16 cellular contexts compared by ENCODE assay signal in the genomic region with DNA sequence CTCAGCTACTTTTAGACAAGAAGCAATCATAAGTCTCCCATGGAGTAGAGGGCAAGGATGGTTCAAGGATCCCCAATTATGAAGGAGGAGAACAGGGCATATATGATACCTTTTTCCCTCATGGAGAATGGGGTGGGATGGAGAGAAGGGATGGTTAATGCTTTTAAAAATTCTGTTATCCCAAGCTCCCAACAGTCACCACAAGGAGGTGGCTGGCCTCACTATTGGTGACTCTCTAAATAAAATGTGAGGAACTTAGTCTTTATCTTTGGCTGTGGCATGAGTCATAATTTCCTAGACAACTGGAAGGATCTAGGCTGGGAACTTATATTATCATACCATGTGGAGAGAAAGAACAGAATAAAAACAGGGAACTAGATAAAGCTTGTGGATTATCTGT.
DNase-seq lines count a peak whose midpoint lies in the region; ATAC-seq, FAIRE-seq and TF ChIP-seq lines count a peak whose summit lies in the region.
"Had no signal": no experiment of that assay in that cellular context is flagged by ENCODE, and none has a peak within 500 bp of the region (broad histone marks: within the 10 kb centered on the region; RNA-seq: fewer than 3 reads in every experiment).

No MANE protein-coding gene starts in this region.

- ATAC-seq in activated CD8-positive, alpha-beta T cell treated with anti-CD3 and anti-CD28 coated beads, Interleukin-2, amount 10 ng/mL, durations not matched to agents 7 days and 5 days, result no peak
- no peak for ATAC-seq in activated CD8-positive, alpha-beta T cell treated with anti-CD3 and anti-CD28 coated beads for 36 hours
- no peak for ATAC-seq in HG02970 (IDR thresholded peaks at IDR 0.05; ENCODE audit: low FRiP score, unreplicated experiment)

- H3K4me3 Mint-ChIP-seq in chondrocyte (ENCODE audit: unreplicated experiment), result no peak overlapping the region
- H3K4me3 Mint-ChIP-seq in activated CD8-positive, alpha-beta T cell treated with anti-CD3 and anti-CD28 coated beads, Interleukin-2, amount 10 ng/mL, durations not matched to agents 7 days and 5 days, result no peak overlapping the region
- H3K4me3 Mint-ChIP-seq in activated CD8-positive, alpha-beta T cell treated with anti-CD3 and anti-CD28 coated beads for 36 hours, result no peak overlapping the region
- H3K4me3 Mint-ChIP-seq: activated naive CD8-positive, alpha-beta T cell treated with anti-CD3 and anti-CD28 coated beads for 36 hours; CD4-positive, CD25-positive, alpha-beta regulatory T cell; stimulated activated naive CD8-positive, alpha-beta T cell treated with anti-CD3 and anti-CD28 coated beads, Interleukin-15, Interleukin-2, amounts not matched to agents 100 ng/mL and 50 ng/mL, for 24 hours; T-helper 1 cell treated with Interleukin-12 subunit alpha and Interleukin-12 subunit beta and Interleukin-4 antibody, amounts not matched to agents 30 μg/mL and 1 μg/mL, for 36 hours had no signal

- POLR2A ChIA-PET in activated CD8-positive, alpha-beta T cell treated with anti-CD3 and anti-CD28 coated beads, Interleukin-2, amount 10 ng/mL, durations not matched to agents 7 days and 5 days (lab: Charles Lee), result no interaction called here
- POLR2A ChIA-PET in activated CD8-positive, alpha-beta T cell treated with anti-CD3 and anti-CD28 coated beads for 36 hours (lab: Charles Lee), result interaction anchor here (0.5 kb wide), 1 partner anchor 89 kb away, joined by 3 read pairs; no protein-coding TSS in a partner anchor

- TF ChIP-seq CTCF in chondrocyte (IDR thresholded peaks at IDR 0.05), result peak; percentile 55
- no peak for TF ChIP-seq CTCF in activated CD8-positive, alpha-beta T cell treated with anti-CD3 and anti-CD28 coated beads for 36 hours (IDR thresholded peaks at IDR 0.05)

- TF ChIP-seq POLR2A in GM12891 (IDR thresholded peaks at IDR 0.05; ENCODE audit: low read depth, low read length), result no peak

- H3K27me3 Mint-ChIP-seq in chondrocyte (ENCODE audit: low read depth), result no peaks in the 10 kb centered on the region
- peaks cover 2% of the 10 kb centered on the region for H3K27me3 Mint-ChIP-seq in activated CD8-positive, alpha-beta T cell treated with anti-CD3 and anti-CD28 coated beads, Interleukin-2, amount 10 ng/mL, durations not matched to agents 7 days and 5 days (ENCODE audit: low read depth)
- peaks cover 15% of the 10 kb centered on the region for H3K27me3 Mint-ChIP-seq in activated CD8-positive, alpha-beta T cell treated with anti-CD3 and anti-CD28 coated beads for 36 hours

- H3K27ac Mint-ChIP-seq in chondrocyte (ENCODE audit: unreplicated experiment), result peak overlapping the region; percentile 6
- no peak overlapping the region for H3K27ac Mint-ChIP-seq in activated CD8-positive, alpha-beta T cell treated with anti-CD3 and anti-CD28 coated beads, Interleukin-2, amount 10 ng/mL, durations not matched to agents 7 days and 5 days
- H3K27ac Mint-ChIP-seq in activated CD8-positive, alpha-beta T cell treated with anti-CD3 and anti-CD28 coated beads for 36 hours, result no peak overlapping the region
- H3K27ac Mint-ChIP-seq: activated naive CD8-positive, alpha-beta T cell treated with anti-CD3 and anti-CD28 coated beads for 36 hours; CD4-positive, CD25-positive, alpha-beta regulatory T cell; stimulated activated naive CD8-positive, alpha-beta T cell treated with anti-CD3 and anti-CD28 coated beads, Interleukin-15, Interleukin-2, amounts not matched to agents 100 ng/mL and 50 ng/mL, for 24 hours; T-helper 1 cell treated with Interleukin-12 subunit alpha and Interleukin-12 subunit beta and Interleukin-4 antibody, amounts not matched to agents 30 μg/mL and 1 μg/mL, for 36 hours had no signal

- peaks cover 4% of the 10 kb centered on the region for H3K36me3 Mint-ChIP-seq in chondrocyte (ENCODE audit: low read depth)
- no peaks in the 10 kb centered on the region for H3K36me3 Mint-ChIP-seq in activated CD8-positive, alpha-beta T cell treated with anti-CD3 and anti-CD28 coated beads, Interleukin-2, amount 10 ng/mL, durations not matched to agents 7 days and 5 days (ENCODE audit: low read depth)
- H3K36me3 Mint-ChIP-seq in activated CD8-positive, alpha-beta T cell treated with anti-CD3 and anti-CD28 coated beads for 36 hours (ENCODE audit: low read depth), result no peaks in the 10 kb centered on the region
- H3K36me3 Mint-ChIP-seq: activated naive CD8-positive, alpha-beta T cell treated with anti-CD3 and anti-CD28 coated beads for 36 hours; CD4-positive, CD25-positive, alpha-beta regulatory T cell had no signal

- H3K9me3 Mint-ChIP-seq in chondrocyte (ENCODE audit: low read depth), result peaks cover 18% of the 10 kb centered on the region
- no peaks in the 10 kb centered on the region for H3K9me3 Mint-ChIP-seq in activated CD8-positive, alpha-beta T cell treated with anti-CD3 and anti-CD28 coated beads, Interleukin-2, amount 10 ng/mL, durations not matched to agents 7 days and 5 days (ENCODE audit: insufficient read depth)
- H3K9me3 Mint-ChIP-seq in activated CD8-positive, alpha-beta T cell treated with anti-CD3 and anti-CD28 coated beads for 36 hours, result no peaks in the 10 kb centered on the region
- H3K9me3 Mint-ChIP-seq: activated naive CD8-positive, alpha-beta T cell treated with anti-CD3 and anti-CD28 coated beads for 36 hours; stimulated activated naive CD8-positive, alpha-beta T cell treated with anti-CD3 and anti-CD28 coated beads, Interleukin-15, Interleukin-2, amounts not matched to agents 100 ng/mL and 50 ng/mL, for 24 hours; T-helper 1 cell treated with Interleukin-12 subunit alpha and Interleukin-12 subunit beta and Interleukin-4 antibody, amounts not matched to agents 30 μg/mL and 1 μg/mL, for 36 hours had no signal

- CTCF ChIA-PET in activated CD8-positive, alpha-beta T cell treated with anti-CD3 and anti-CD28 coated beads, Interleukin-2, amount 10 ng/mL, durations not matched to agents 7 days and 5 days (lab: Charles Lee), result no interaction called here
- CTCF ChIA-PET in activated CD8-positive, alpha-beta T cell treated with anti-CD3 and anti-CD28 coated beads for 36 hours (lab: Charles Lee), result no interaction called here

- peaks cover 29% of the 10 kb centered on the region for H3K4me1 Mint-ChIP-seq in chondrocyte (ENCODE audit: low read depth)
- H3K4me1 Mint-ChIP-seq in activated CD8-positive, alpha-beta T cell treated with anti-CD3 and anti-CD28 coated beads, Interleukin-2, amount 10 ng/mL, durations not matched to agents 7 days and 5 days (ENCODE audit: low read depth), result no peaks in the 10 kb centered on the region
- no peaks in the 10 kb centered on the region for H3K4me1 Mint-ChIP-seq in activated CD8-positive, alpha-beta T cell treated with anti-CD3 and anti-CD28 coated beads for 36 hours (ENCODE audit: low read depth)
- H3K4me1 Mint-ChIP-seq: activated naive CD8-positive, alpha-beta T cell treated with anti-CD3 and anti-CD28 coated beads for 36 hours; CD4-positive, CD25-positive, alpha-beta regulatory T cell had no signal

- intact Hi-C loops in activated CD8-positive, alpha-beta T cell treated with anti-CD3 and anti-CD28 coated beads for 36 hours (cut with micrococcal nuclease), result no loop called here

- DNase-seq in EH (ENCODE audit: low read depth) (peak; percentile 86), M059J (ENCODE audit: low read depth) (peak; percentile 81), chondrocyte (ENCODE audit: low spot score) (no peak), myocyte (ENCODE audit: low read depth) (peak; percentile 75), GM12891 (ENCODE audit: insufficient read length, low spot score) (no peak)
- DNase-seq in activated CD8-positive, alpha-beta T cell treated with anti-CD3 and anti-CD28 coated beads, Interleukin-2, amount 10 ng/mL, durations not matched to agents 7 days and 5 days, result no peak
- no peak for DNase-seq in activated CD8-positive, alpha-beta T cell treated with anti-CD3 and anti-CD28 coated beads for 36 hours
- DNase-seq: activated CD4-positive, CD25-positive, alpha-beta regulatory T cell treated with anti-CD3 and anti-CD28 coated beads, Interleukin-2, amount 50 U/mL, for 72 hours; activated naive CD8-positive, alpha-beta T cell treated with anti-CD3 and anti-CD28 coated beads for 36 hours; CD4-positive, CD25-positive, alpha-beta regulatory T cell; left cardiac atrium; NCI-H2107; uterus had no signal

- no peak for FAIRE-seq in GM12891 (lab: Jason Lieb, UNC)

TF ChIP-seq in GM12891, 5 proteins besides CTCF, POLR2A, EP300 and RAD21:
- TF ChIP-seq TAF1 (IDR thresholded peaks at IDR 0.05; ENCODE audit: low read depth, low read length) (no peak), PAX5 (IDR thresholded peaks at IDR 0.05; ENCODE audit: insufficient read depth, low read length, severe bottlenecking) (no peak), POLR2AphosphoS5 (IDR thresholded peaks at IDR 0.05; ENCODE audit: low read depth, low read length) (no peak), SPI1 (IDR thresholded peaks at IDR 0.05; ENCODE audit: low read depth, low read length) (no peak), POU2F2 (IDR thresholded peaks at IDR 0.05; ENCODE audit: low read depth, low read length) (no peak)

Comparison
In these comparisons a context has a peak if more than half of its experiments do, and no peak if none do; other contexts are left out.
1. DNase-seq: peak in EH (single experiment), M059J (single experiment) and myocyte (single experiment); none in chondrocyte (single experiment), activated CD8-positive, alpha-beta T cell treated with anti-CD3 and anti-CD28 coated beads, Interleukin-2, amount 10 ng/mL, durations not matched to agents 7 days and 5 days (single experiment), activated CD8-positive, alpha-beta T cell treated with anti-CD3 and anti-CD28 coated beads for 36 hours (single experiment) and GM12891 (single experiment).